Comparison of ENCODE assay signal across 9 cellular contexts in genomic region chr20:38883081-38883980, GRCh38. TPM values are rescaled to one million over a fixed set of nuclear protein-coding genes. Genes with fewer than 3 reads are reported as not detected.
DNase-seq lines count a peak whose midpoint lies in the region; ATAC-seq and TF ChIP-seq lines count a peak whose summit lies in the region.
"Had no signal": no experiment of that assay in that cellular context is flagged by ENCODE, and none has a peak within 500 bp of the region (broad histone marks: within the 10 kb centered on the region; RNA-seq: fewer than 3 reads in every experiment).

No MANE protein-coding gene starts in this region.

- POLR2A ChIA-PET in CD8-positive, alpha-beta memory T cell (lab: Charles Lee): interaction anchor here (1.3 to 3.1 kb wide), 4 partner anchors 8 to 78 kb away, joined by 4 to 18 read pairs (median 9); partner anchors contain the start of gene PPP1R16B
- POLR2A ChIA-PET in activated B cell treated with CpG ODN at 0.5 μM for 24 hours (lab: Charles Lee): interaction anchor here (0.6 to 16.2 kb wide), 10 partner anchors 9 to 79 kb away, joined by 3 to 268 read pairs (median 6); partner anchors contain the start of genes DHX35 and PPP1R16B

- peaks cover 0 to 55% (median 8%) of the 10 kb centered on the region in 3 donors for H3K36me3 Mint-ChIP-seq in CD8-positive, alpha-beta memory T cell
- H3K36me3 Mint-ChIP-seq in activated B cell treated with CpG ODN at 0.5 μM for 24 hours (ENCODE audit: low read depth): peaks cover 27% of the 10 kb centered on the region

- no peak for TF ChIP-seq RAD21 in Ishikawa (IDR thresholded peaks at IDR 0.05; ENCODE audit: low read depth)

- peaks cover 0 to 2% of the 10 kb centered on the region in 2 donors for H3K27me3 Mint-ChIP-seq in CD8-positive, alpha-beta memory T cell
- H3K27me3 Mint-ChIP-seq in activated B cell treated with CpG ODN at 0.5 μM for 24 hours: no peaks in the 10 kb centered on the region

- no peaks in the 10 kb centered on the region for H3K27me3 ChIP-seq in CD8-positive, alpha-beta memory T cell (ENCODE audit: insufficient read depth, low read length, poor library complexity, severe bottlenecking)

- H3K9me3 ChIP-seq in CD8-positive, alpha-beta memory T cell (ENCODE audit: low read length): no peaks in the 10 kb centered on the region

- peak overlapping the region in 5 of 7 donors; percentile 52 to 84 (median 71) for H3K4me3 Mint-ChIP-seq in CD8-positive, alpha-beta memory T cell
- peak overlapping the region; percentile 24 for H3K4me3 Mint-ChIP-seq in activated B cell treated with CpG ODN at 0.5 μM for 24 hours

- no peak overlapping the region for H3K4me3 ChIP-seq in CD8-positive, alpha-beta memory T cell (ENCODE audit: low read length)

- CTCF ChIA-PET in CD8-positive, alpha-beta memory T cell (lab: Charles Lee): interaction anchor here (0.6 to 6.5 kb wide), 14 partner anchors 10 to 95 kb away, joined by 3 to 51 read pairs (median 3); partner anchors contain the start of gene PPP1R16B
- CTCF ChIA-PET in activated B cell treated with CpG ODN at 0.5 μM for 24 hours (lab: Charles Lee): interaction anchor here (0.9 to 6.3 kb wide), 7 partner anchors 9 to 77 kb away, joined by 3 to 48 read pairs (median 3); no protein-coding TSS in a partner anchor

- intact Hi-C loops in activated B cell treated with CpG ODN at 0.5 μM for 24 hours (cut with micrococcal nuclease): no loop called here

- H3K4me1 Mint-ChIP-seq in CD8-positive, alpha-beta memory T cell: peaks cover 61 to 88% (median 70%) of the 10 kb centered on the region in 3 donors
- peaks cover 92% of the 10 kb centered on the region for H3K4me1 Mint-ChIP-seq in activated B cell treated with CpG ODN at 0.5 μM for 24 hours

- H3K9me3 Mint-ChIP-seq in CD8-positive, alpha-beta memory T cell: no peaks in the 10 kb centered on the region
- H3K9me3 Mint-ChIP-seq in activated B cell treated with CpG ODN at 0.5 μM for 24 hours: no peaks in the 10 kb centered on the region

- peaks cover 23% of the 10 kb centered on the region for H3K4me1 ChIP-seq in CD8-positive, alpha-beta memory T cell (ENCODE audit: insufficient read depth, low read length)

- peak in 1 of 5 donors; percentile 57 for DNase-seq in CD8-positive, alpha-beta memory T cell
- DNase-seq in activated B cell treated with CpG ODN at 0.5 μM for 24 hours (no peak), kidney tubule cell (ENCODE audit: low spot score) (peak; percentile 11), islet precursor cell (no peak)
- no peak for DNase-seq in stimulated activated naive CD4-positive, alpha-beta T cell (lab: John Stamatoyannopoulos, UW)
- DNase-seq: SW 1271 had no signal

- ATAC-seq in activated B cell treated with CpG ODN at 0.5 μM for 24 hours (ENCODE audit: low read depth) (no peak), GM18519 (IDR thresholded peaks at IDR 0.05; ENCODE audit: low FRiP score, unreplicated experiment) (no peak), HG03520 (IDR thresholded peaks at IDR 0.05; ENCODE audit: unreplicated experiment) (no peak)

- peak overlapping the region; percentile 18 for H3K27ac ChIP-seq in CD8-positive, alpha-beta memory T cell (ENCODE audit: low read depth, low read length)

- H3K36me3 ChIP-seq in CD8-positive, alpha-beta memory T cell (ENCODE audit: insufficient read depth, low read length): no peaks in the 10 kb centered on the region

- TF ChIP-seq EP300 in Ishikawa (IDR thresholded peaks at IDR 0.05; ENCODE audit: borderline replicate concordance): no peak

- TF ChIP-seq CTCF in activated B cell treated with CpG ODN at 0.5 μM for 24 hours (IDR thresholded peaks at IDR 0.05): no peak

- peak overlapping the region; percentile 87 to 99 (median 95) for H3K27ac Mint-ChIP-seq in CD8-positive, alpha-beta memory T cell
- peak overlapping the region; percentile 91 for H3K27ac Mint-ChIP-seq in activated B cell treated with CpG ODN at 0.5 μM for 24 hours

TF ChIP-seq in Ishikawa, 13 proteins besides CTCF, POLR2A, EP300 and RAD21:
- no peak for TF ChIP-seq TCF12 (IDR thresholded peaks at IDR 0.05; ENCODE audit: low read depth)
- TF ChIP-seq FOXM1 (IDR thresholded peaks at IDR 0.05; ENCODE audit: borderline replicate concordance, low read depth): no peak
- TF ChIP-seq REST (IDR thresholded peaks at IDR 0.05; ENCODE audit: low read depth): no peak
- TF ChIP-seq MAX (IDR thresholded peaks at IDR 0.05): 0 out of 2 replicates have a peak, but pooled peaks have one; percentile 19

RNA-seq across cellular contexts. Expression of gene FAM83D, which starts 42.9 kb away (rescaled TPM):
- 10 to 100 TPM; 11.9 to 13.2 TPM for total RNA-seq in CD8-positive, alpha-beta memory T cell
- 2.3 TPM for polyA plus RNA-seq in CD8-positive, alpha-beta memory T cell
- total RNA-seq in activated B cell treated with CpG ODN at 0.5 μM for 24 hours: 0.93 and 1.2 TPM in 2 replicates
